In the genomic region with DNA sequence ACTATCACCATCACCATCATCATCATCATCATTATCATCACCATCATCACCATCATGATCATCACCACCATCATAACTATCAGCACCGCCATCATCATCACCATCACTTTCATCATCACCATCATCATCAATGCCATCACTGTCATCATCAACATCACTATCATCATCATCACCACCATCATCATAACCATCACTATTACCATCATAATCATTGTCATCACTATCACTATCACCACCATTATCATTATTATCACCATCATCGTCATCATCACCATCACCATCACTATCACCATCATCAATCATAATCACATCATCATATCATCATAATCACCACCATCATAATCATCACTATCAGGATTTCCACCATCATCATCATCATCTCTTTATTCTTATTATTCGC, we compare ENCODE assay signal across 1 cellular context.
TF ChIP-seq lines count a peak whose summit lies in the region.

No MANE protein-coding gene starts in this region.

TF ChIP-seq in K562, 482 proteins besides CTCF, POLR2A, EP300 and RAD21 (continued from another document and continues in another):
- TF ChIP-seq, protein P1, sequence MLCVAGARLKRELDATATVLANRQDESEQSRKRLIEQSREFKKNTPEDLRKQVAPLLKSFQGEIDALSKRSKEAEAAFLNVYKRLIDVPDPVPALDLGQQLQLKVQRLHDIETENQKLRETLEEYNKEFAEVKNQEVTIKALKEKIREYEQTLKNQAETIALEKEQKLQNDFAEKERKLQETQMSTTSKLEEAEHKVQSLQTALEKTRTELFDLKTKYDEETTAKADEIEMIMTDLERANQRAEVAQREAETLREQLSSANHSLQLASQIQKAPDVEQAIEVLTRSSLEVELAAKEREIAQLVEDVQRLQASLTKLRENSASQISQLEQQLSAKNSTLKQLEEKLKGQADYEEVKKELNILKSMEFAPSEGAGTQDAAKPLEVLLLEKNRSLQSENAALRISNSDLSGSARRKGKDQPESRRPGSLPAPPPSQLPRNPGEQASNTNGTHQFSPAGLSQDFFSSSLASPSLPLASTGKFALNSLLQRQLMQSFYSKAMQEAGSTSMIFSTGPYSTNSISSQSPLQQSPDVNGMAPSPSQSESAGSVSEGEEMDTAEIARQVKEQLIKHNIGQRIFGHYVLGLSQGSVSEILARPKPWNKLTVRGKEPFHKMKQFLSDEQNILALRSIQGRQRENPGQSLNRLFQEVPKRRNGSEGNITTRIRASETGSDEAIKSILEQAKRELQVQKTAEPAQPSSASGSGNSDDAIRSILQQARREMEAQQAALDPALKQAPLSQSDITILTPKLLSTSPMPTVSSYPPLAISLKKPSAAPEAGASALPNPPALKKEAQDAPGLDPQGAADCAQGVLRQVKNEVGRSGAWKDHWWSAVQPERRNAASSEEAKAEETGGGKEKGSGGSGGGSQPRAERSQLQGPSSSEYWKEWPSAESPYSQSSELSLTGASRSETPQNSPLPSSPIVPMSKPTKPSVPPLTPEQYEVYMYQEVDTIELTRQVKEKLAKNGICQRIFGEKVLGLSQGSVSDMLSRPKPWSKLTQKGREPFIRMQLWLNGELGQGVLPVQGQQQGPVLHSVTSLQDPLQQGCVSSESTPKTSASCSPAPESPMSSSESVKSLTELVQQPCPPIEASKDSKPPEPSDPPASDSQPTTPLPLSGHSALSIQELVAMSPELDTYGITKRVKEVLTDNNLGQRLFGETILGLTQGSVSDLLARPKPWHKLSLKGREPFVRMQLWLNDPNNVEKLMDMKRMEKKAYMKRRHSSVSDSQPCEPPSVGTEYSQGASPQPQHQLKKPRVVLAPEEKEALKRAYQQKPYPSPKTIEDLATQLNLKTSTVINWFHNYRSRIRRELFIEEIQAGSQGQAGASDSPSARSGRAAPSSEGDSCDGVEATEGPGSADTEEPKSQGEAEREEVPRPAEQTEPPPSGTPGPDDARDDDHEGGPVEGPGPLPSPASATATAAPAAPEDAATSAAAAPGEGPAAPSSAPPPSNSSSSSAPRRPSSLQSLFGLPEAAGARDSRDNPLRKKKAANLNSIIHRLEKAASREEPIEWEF (CRISPR knock-in tag; IDR thresholded peaks at IDR 0.05), result no peak
- TF ChIP-seq CHD4 (IDR thresholded peaks at IDR 0.05; ENCODE audit: insufficient read depth, insufficient replicate concordance, low read depth, low read length, poor library complexity, severe bottlenecking) (no peak), HNRNPL (IDR thresholded peaks at IDR 0.05; ENCODE audit: low read depth, low read length) (no peak), KLF10 (CRISPR knock-in tag; IDR thresholded peaks at IDR 0.05) (no peak), FUS (optimal IDR thresholded peaks at IDR 0.05; ENCODE audit: low read depth, low read length) (no peak), RHOXF2B (CRISPR knock-in tag; conservative IDR thresholded peaks at IDR 0.05) (no peak), SRSF7 (optimal IDR thresholded peaks at IDR 0.05; ENCODE audit: low read depth, low read length) (no peak), ETV5 (CRISPR knock-in tag; IDR thresholded peaks at IDR 0.05; ENCODE audit: low read depth) (no peak), RBM25 (IDR thresholded peaks at IDR 0.05; ENCODE audit: low read depth, low read length, severe bottlenecking) (no peak), GATAD2A (IDR thresholded peaks at IDR 0.05) (no peak), ERF (CRISPR knock-in tag; IDR thresholded peaks at IDR 0.05) (no peak), POLR2G (IDR thresholded peaks at IDR 0.05; ENCODE audit: low read depth, low read length) (no peak), ZFP36 (IDR thresholded peaks at IDR 0.05; ENCODE audit: low read depth, low read length, partially characterized antibody) (no peak), CEBPG (CRISPR knock-in tag; IDR thresholded peaks at IDR 0.05) (no peak), CEBPG (tag; conservative IDR thresholded peaks at IDR 0.05 in 1 of 2, IDR thresholded peaks at IDR 0.05 in 1 of 2) (no peak), PYGO2 (tag; IDR thresholded peaks at IDR 0.05) (no peak), ZFP30 (CRISPR knock-in tag; IDR thresholded peaks at IDR 0.05; ENCODE audit: borderline replicate concordance) (no peak), KDM1A (IDR thresholded peaks at IDR 0.05) (peak; percentile 30 to 59; a peak in 2 of 4 replicates), NFRKB (IDR thresholded peaks at IDR 0.05; ENCODE audit: low read depth) (no peak), ARID2 (IDR thresholded peaks at IDR 0.05) (peak; percentile 46; the same call in 1 of the 2 replicates), CREM (IDR thresholded peaks at IDR 0.05; ENCODE audit: low read depth) (no peak), GTF2A2 (tag; IDR thresholded peaks at IDR 0.05) (no peak), TCF3 (CRISPR knock-in tag; IDR thresholded peaks at IDR 0.05) (no peak), SIRT6 (IDR thresholded peaks at IDR 0.05; ENCODE audit: low read depth, low read length) (no peak)
- TF ChIP-seq, protein P2, sequence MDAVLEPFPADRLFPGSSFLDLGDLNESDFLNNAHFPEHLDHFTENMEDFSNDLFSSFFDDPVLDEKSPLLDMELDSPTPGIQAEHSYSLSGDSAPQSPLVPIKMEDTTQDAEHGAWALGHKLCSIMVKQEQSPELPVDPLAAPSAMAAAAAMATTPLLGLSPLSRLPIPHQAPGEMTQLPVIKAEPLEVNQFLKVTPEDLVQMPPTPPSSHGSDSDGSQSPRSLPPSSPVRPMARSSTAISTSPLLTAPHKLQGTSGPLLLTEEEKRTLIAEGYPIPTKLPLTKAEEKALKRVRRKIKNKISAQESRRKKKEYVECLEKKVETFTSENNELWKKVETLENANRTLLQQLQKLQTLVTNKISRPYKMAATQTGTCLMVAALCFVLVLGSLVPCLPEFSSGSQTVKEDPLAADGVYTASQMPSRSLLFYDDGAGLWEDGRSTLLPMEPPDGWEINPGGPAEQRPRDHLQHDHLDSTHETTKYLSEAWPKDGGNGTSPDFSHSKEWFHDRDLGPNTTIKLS (IDR thresholded peaks at IDR 0.05; ENCODE audit: borderline replicate concordance, low read depth), result no peak
- TF ChIP-seq, protein P3, sequence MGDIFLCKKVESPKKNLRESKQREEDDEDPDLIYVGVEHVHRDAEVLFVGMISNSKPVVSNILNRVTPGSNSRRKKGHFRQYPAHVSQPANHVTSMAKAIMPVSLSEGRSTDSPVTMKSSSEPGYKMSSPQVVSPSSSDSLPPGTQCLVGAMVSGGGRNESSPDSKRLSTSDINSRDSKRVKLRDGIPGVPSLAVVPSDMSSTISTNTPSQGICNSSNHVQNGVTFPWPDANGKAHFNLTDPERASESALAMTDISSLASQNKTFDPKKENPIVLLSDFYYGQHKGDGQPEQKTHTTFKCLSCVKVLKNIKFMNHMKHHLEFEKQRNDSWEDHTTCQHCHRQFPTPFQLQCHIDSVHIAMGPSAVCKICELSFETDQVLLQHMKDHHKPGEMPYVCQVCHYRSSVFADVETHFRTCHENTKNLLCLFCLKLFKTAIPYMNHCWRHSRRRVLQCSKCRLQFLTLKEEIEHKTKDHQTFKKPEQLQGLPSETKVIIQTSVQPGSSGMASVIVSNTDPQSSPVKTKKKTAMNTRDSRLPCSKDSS (IDR thresholded peaks at IDR 0.05; ENCODE audit: low read depth, partially characterized antibody), result no peak
- TF ChIP-seq, protein P4, sequence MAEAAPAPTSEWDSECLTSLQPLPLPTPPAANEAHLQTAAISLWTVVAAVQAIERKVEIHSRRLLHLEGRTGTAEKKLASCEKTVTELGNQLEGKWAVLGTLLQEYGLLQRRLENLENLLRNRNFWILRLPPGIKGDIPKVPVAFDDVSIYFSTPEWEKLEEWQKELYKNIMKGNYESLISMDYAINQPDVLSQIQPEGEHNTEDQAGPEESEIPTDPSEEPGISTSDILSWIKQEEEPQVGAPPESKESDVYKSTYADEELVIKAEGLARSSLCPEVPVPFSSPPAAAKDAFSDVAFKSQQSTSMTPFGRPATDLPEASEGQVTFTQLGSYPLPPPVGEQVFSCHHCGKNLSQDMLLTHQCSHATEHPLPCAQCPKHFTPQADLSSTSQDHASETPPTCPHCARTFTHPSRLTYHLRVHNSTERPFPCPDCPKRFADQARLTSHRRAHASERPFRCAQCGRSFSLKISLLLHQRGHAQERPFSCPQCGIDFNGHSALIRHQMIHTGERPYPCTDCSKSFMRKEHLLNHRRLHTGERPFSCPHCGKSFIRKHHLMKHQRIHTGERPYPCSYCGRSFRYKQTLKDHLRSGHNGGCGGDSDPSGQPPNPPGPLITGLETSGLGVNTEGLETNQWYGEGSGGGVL (CRISPR knock-in tag; IDR thresholded peaks at IDR 0.05), result no peak
- TF ChIP-seq, protein P5, sequence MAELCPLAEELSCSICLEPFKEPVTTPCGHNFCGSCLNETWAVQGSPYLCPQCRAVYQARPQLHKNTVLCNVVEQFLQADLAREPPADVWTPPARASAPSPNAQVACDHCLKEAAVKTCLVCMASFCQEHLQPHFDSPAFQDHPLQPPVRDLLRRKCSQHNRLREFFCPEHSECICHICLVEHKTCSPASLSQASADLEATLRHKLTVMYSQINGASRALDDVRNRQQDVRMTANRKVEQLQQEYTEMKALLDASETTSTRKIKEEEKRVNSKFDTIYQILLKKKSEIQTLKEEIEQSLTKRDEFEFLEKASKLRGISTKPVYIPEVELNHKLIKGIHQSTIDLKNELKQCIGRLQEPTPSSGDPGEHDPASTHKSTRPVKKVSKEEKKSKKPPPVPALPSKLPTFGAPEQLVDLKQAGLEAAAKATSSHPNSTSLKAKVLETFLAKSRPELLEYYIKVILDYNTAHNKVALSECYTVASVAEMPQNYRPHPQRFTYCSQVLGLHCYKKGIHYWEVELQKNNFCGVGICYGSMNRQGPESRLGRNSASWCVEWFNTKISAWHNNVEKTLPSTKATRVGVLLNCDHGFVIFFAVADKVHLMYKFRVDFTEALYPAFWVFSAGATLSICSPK (IDR thresholded peaks at IDR 0.05; ENCODE audit: borderline replicate concordance), result 0 out of 2 replicates have a peak, but pooled peaks have one; percentile 60
- TF ChIP-seq, protein P6, sequence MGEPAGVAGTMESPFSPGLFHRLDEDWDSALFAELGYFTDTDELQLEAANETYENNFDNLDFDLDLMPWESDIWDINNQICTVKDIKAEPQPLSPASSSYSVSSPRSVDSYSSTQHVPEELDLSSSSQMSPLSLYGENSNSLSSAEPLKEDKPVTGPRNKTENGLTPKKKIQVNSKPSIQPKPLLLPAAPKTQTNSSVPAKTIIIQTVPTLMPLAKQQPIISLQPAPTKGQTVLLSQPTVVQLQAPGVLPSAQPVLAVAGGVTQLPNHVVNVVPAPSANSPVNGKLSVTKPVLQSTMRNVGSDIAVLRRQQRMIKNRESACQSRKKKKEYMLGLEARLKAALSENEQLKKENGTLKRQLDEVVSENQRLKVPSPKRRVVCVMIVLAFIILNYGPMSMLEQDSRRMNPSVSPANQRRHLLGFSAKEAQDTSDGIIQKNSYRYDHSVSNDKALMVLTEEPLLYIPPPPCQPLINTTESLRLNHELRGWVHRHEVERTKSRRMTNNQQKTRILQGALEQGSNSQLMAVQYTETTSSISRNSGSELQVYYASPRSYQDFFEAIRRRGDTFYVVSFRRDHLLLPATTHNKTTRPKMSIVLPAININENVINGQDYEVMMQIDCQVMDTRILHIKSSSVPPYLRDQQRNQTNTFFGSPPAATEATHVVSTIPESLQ (CRISPR knock-in tag; IDR thresholded peaks at IDR 0.05), result no peak
- TF ChIP-seq, protein P7, sequence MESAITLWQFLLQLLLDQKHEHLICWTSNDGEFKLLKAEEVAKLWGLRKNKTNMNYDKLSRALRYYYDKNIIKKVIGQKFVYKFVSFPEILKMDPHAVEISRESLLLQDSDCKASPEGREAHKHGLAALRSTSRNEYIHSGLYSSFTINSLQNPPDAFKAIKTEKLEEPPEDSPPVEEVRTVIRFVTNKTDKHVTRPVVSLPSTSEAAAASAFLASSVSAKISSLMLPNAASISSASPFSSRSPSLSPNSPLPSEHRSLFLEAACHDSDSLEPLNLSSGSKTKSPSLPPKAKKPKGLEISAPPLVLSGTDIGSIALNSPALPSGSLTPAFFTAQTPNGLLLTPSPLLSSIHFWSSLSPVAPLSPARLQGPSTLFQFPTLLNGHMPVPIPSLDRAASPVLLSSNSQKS (CRISPR knock-in tag; IDR thresholded peaks at IDR 0.05), result no peak
- TF ChIP-seq, protein P8, sequence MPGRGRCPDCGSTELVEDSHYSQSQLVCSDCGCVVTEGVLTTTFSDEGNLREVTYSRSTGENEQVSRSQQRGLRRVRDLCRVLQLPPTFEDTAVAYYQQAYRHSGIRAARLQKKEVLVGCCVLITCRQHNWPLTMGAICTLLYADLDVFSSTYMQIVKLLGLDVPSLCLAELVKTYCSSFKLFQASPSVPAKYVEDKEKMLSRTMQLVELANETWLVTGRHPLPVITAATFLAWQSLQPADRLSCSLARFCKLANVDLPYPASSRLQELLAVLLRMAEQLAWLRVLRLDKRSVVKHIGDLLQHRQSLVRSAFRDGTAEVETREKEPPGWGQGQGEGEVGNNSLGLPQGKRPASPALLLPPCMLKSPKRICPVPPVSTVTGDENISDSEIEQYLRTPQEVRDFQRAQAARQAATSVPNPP (IDR thresholded peaks at IDR 0.05; ENCODE audit: borderline replicate concordance, insufficient read depth, insufficient read length), result no peak
- TF ChIP-seq, protein P9, sequence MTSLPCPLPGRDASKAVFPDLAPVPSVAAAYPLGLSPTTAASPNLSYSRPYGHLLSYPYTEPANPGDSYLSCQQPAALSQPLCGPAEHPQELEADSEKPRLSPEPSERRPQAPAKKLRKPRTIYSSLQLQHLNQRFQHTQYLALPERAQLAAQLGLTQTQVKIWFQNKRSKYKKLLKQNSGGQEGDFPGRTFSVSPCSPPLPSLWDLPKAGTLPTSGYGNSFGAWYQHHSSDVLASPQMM (CRISPR knock-in tag; IDR thresholded peaks at IDR 0.05), result no peak
- TF ChIP-seq, protein P10, sequence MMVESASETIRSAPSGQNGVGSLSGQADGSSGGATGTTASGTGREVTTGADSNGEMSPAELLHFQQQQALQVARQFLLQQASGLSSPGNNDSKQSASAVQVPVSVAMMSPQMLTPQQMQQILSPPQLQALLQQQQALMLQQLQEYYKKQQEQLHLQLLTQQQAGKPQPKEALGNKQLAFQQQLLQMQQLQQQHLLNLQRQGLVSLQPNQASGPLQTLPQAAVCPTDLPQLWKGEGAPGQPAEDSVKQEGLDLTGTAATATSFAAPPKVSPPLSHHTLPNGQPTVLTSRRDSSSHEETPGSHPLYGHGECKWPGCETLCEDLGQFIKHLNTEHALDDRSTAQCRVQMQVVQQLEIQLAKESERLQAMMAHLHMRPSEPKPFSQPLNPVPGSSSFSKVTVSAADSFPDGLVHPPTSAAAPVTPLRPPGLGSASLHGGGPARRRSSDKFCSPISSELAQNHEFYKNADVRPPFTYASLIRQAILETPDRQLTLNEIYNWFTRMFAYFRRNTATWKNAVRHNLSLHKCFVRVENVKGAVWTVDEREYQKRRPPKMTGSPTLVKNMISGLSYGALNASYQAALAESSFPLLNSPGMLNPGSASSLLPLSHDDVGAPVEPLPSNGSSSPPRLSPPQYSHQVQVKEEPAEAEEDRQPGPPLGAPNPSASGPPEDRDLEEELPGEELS (CRISPR knock-in tag; IDR thresholded peaks at IDR 0.05; ENCODE audit: borderline replicate concordance), result no peak
- TF ChIP-seq, protein P11, sequence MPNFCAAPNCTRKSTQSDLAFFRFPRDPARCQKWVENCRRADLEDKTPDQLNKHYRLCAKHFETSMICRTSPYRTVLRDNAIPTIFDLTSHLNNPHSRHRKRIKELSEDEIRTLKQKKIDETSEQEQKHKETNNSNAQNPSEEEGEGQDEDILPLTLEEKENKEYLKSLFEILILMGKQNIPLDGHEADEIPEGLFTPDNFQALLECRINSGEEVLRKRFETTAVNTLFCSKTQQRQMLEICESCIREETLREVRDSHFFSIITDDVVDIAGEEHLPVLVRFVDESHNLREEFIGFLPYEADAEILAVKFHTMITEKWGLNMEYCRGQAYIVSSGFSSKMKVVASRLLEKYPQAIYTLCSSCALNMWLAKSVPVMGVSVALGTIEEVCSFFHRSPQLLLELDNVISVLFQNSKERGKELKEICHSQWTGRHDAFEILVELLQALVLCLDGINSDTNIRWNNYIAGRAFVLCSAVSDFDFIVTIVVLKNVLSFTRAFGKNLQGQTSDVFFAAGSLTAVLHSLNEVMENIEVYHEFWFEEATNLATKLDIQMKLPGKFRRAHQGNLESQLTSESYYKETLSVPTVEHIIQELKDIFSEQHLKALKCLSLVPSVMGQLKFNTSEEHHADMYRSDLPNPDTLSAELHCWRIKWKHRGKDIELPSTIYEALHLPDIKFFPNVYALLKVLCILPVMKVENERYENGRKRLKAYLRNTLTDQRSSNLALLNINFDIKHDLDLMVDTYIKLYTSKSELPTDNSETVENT (CRISPR knock-in tag; IDR thresholded peaks at IDR 0.05), result 0 out of 2 replicates have a peak, but pooled peaks have one; percentile 14
